ENCODE assay signal across 25 cellular contexts in the genomic region with DNA sequence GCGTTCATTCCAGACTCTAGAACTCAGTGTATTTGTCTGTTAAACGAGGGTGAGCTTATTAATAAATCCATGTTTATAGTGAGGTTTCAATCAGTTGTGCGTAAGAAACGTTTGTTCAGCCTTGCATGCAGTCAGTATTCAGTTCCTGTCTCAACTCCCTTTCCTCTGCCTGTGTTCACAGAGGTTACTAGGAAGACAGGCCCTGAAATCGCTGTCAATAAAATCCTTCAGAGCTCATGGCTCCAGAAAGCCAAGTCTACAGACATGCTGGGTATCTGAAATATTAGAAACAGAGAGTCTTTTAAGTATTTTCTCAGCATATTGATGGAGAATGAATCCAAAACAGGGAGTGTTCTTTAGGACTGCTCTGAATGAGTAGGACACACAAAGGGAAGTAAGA.
DNase-seq lines count a peak whose midpoint lies in the region; ATAC-seq and TF ChIP-seq lines count a peak whose summit lies in the region.
"Had no signal": no experiment of that assay in that cellular context is flagged by ENCODE, and none has a peak within 500 bp of the region (broad histone marks: within the 10 kb centered on the region; RNA-seq: fewer than 3 reads in every experiment).

No MANE protein-coding gene starts in this region.

- no peak overlapping the region for H3K9ac ChIP-seq in BLaER1
- H3K9ac ChIP-seq: KMS-11 had no signal

- peaks cover 62% of the 10 kb centered on the region for H3K4me1 Mint-ChIP-seq in CD4-positive, alpha-beta T cell (ENCODE audit: low read depth)
- peaks cover 38% of the 10 kb centered on the region for H3K4me1 Mint-ChIP-seq in activated B cell treated with CpG ODN at 0.5 μM for 24 hours
- peaks cover 61% of the 10 kb centered on the region for H3K4me1 Mint-ChIP-seq in nephron progenitor cell

- no peak for DNase-seq in CD4-positive, alpha-beta T cell
- DNase-seq in activated B cell treated with CpG ODN at 0.5 μM for 24 hours (no peak), nephron progenitor cell (no peak), WERI-Rb-1 (no peak), SW 1271 (lab: John Stamatoyannopoulos, UW) (no peak), NCI-H510A (lab: John Stamatoyannopoulos, UW) (no peak)
- DNase-seq: activated CD4-positive, alpha-beta T cell treated with anti-CD3 and anti-CD28 coated beads, Interleukin-2, amount 10 ng/mL, durations not matched to agents 7 days and 5 days; CD8-positive, alpha-beta T cell; cerebellar nuclear complex; foreskin fibroblast; GF-D8; mesendoderm; natural killer cell; NCI-H1436; NCI-H2107; pancreas; right lobe of liver; SJCRH30; stimulated activated CD4-positive, alpha-beta T cell treated with anti-CD3 and anti-CD28 coated beads, Interleukin-4, amount 100 ng/mL, for 4 hours; tibial artery had no signal

- peaks cover 6% of the 10 kb centered on the region; the same call in 1 of the 2 replicates for H3K9me3 ChIP-seq in BLaER1
- no peaks in the 10 kb centered on the region for H3K9me3 ChIP-seq in CD4-positive, alpha-beta T cell (ENCODE audit: control insufficient read depth, low read length)
- no peaks in the 10 kb centered on the region for H3K9me3 ChIP-seq in WERI-Rb-1 (ENCODE audit: severe bottlenecking)
- H3K9me3 ChIP-seq: pancreas, right lobe of liver, SJCRH30, tibial artery had no signal

- no peaks in the 10 kb centered on the region for H3K9me3 Mint-ChIP-seq in CD4-positive, alpha-beta T cell
- H3K9me3 Mint-ChIP-seq in activated B cell treated with CpG ODN at 0.5 μM for 24 hours (peaks cover 3% of the 10 kb centered on the region), nephron progenitor cell (no peaks in the 10 kb centered on the region)
- H3K9me3 Mint-ChIP-seq: CD8-positive, alpha-beta T cell; natural killer cell had no signal

- H4K20me1 ChIP-seq in BLaER1: no peaks in the 10 kb centered on the region

- no peaks in the 10 kb centered on the region for H3K36me3 ChIP-seq in BLaER1
- peaks cover 13% of the 10 kb centered on the region for H3K36me3 ChIP-seq in WERI-Rb-1
- H3K36me3 ChIP-seq: pancreas, SJCRH30 had no signal

- ATAC-seq in CD4-positive, alpha-beta T cell (ENCODE audit: poor library complexity): no peak
- ATAC-seq in activated B cell treated with CpG ODN at 0.5 μM for 24 hours (ENCODE audit: low read depth): no peak
- ATAC-seq: activated naive CD4-positive, alpha-beta T cell treated with anti-CD3 and anti-CD28 coated beads, Interleukin-2, amount 50 U/mL, for 72 hours; CD8-positive, alpha-beta T cell; natural killer cell had no signal

- CTCF ChIA-PET in CD4-positive, alpha-beta T cell (lab: Charles Lee): interaction anchor here (1.7 kb wide), 1 partner anchor 17 kb away, joined by 5 read pairs; no protein-coding TSS in a partner anchor
- CTCF ChIA-PET in activated B cell treated with CpG ODN at 0.5 μM for 24 hours (lab: Charles Lee): no interaction called here

- H3K4me2 ChIP-seq in BLaER1: peak overlapping the region; percentile 71
- H3K4me2 ChIP-seq: KMS-11 had no signal

- intact Hi-C loops in CD4-positive, alpha-beta T cell (cut with DNase I, micrococcal nuclease): loop anchor here in 1 of 2 experiments (5.0 kb wide), 1 partner anchor 77 kb away; the partner anchor contains the start of gene KLF7
- intact Hi-C loops in activated B cell treated with CpG ODN at 0.5 μM for 24 hours (cut with micrococcal nuclease): no loop called here

- H3K36me3 Mint-ChIP-seq in CD4-positive, alpha-beta T cell (ENCODE audit: low read depth): peaks cover 34% of the 10 kb centered on the region
- H3K36me3 Mint-ChIP-seq in activated B cell treated with CpG ODN at 0.5 μM for 24 hours (ENCODE audit: low read depth) (peaks cover 44% of the 10 kb centered on the region), nephron progenitor cell (ENCODE audit: low read depth) (peaks cover 32% of the 10 kb centered on the region)
- H3K36me3 Mint-ChIP-seq: natural killer cell had no signal

- POLR2A ChIA-PET in CD4-positive, alpha-beta T cell (lab: Charles Lee): interaction anchor here (1.3 to 3.3 kb wide), 2 partner anchors 75 to 85 kb away, joined by 3 to 25 read pairs; partner anchors contain the start of gene KLF7
- POLR2A ChIA-PET in activated B cell treated with CpG ODN at 0.5 μM for 24 hours (lab: Charles Lee): no interaction called here

- H3K27ac Mint-ChIP-seq in CD4-positive, alpha-beta T cell: peak overlapping the region; percentile 24
- no peak overlapping the region for H3K27ac Mint-ChIP-seq in activated B cell treated with CpG ODN at 0.5 μM for 24 hours
- H3K27ac Mint-ChIP-seq in nephron progenitor cell: peak overlapping the region; percentile 18
- H3K27ac Mint-ChIP-seq: activated CD4-positive, alpha-beta T cell treated with anti-CD3 and anti-CD28 coated beads, Interleukin-2, amount 10 ng/mL, durations not matched to agents 7 days and 5 days; activated naive CD4-positive, alpha-beta T cell treated with anti-CD3 and anti-CD28 coated beads, Interleukin-2, amount 50 U/mL, for 72 hours; CD8-positive, alpha-beta T cell; natural killer cell; stimulated activated naive CD8-positive, alpha-beta T cell treated with anti-CD3 and anti-CD28 coated beads, Interleukin-15, Interleukin-2, amounts not matched to agents 100 ng/mL and 50 ng/mL, for 24 hours; T-helper 1 cell treated with Interleukin-12 subunit alpha and Interleukin-12 subunit beta and Interleukin-4 antibody, amounts not matched to agents 30 μg/mL and 1 μg/mL, for 36 hours had no signal

- H3K27ac ChIP-seq in BLaER1: peak overlapping the region; percentile 7
- H3K27ac ChIP-seq in CD4-positive, alpha-beta T cell (ENCODE audit: low read depth, low read length): no peak overlapping the region
- no peak overlapping the region for H3K27ac ChIP-seq in WERI-Rb-1
- H3K27ac ChIP-seq: KMS-11, pancreas, SJCRH30 had no signal

- H3K4me1 ChIP-seq in BLaER1: peaks cover 35% of the 10 kb centered on the region
- H3K4me1 ChIP-seq: right lobe of liver, SJCRH30 had no signal

- H3K27me3 Mint-ChIP-seq in CD4-positive, alpha-beta T cell: no peaks in the 10 kb centered on the region
- H3K27me3 Mint-ChIP-seq in activated B cell treated with CpG ODN at 0.5 μM for 24 hours (no peaks in the 10 kb centered on the region), nephron progenitor cell (ENCODE audit: low read depth, poor library complexity) (no peaks in the 10 kb centered on the region)
- H3K27me3 Mint-ChIP-seq: activated CD4-positive, alpha-beta T cell treated with anti-CD3 and anti-CD28 coated beads, Interleukin-2, amount 10 ng/mL, durations not matched to agents 7 days and 5 days; stimulated activated naive CD8-positive, alpha-beta T cell treated with anti-CD3 and anti-CD28 coated beads, Interleukin-15, Interleukin-2, amounts not matched to agents 100 ng/mL and 50 ng/mL, for 24 hours had no signal

- H3K27me3 ChIP-seq in BLaER1 (no peaks in the 10 kb centered on the region), WERI-Rb-1 (ENCODE audit: insufficient read depth, low read depth, severe bottlenecking) (no peaks in the 10 kb centered on the region)
- H3K27me3 ChIP-seq in CD4-positive, alpha-beta T cell (ENCODE audit: control insufficient read depth, insufficient read depth, low read length): no peaks in the 10 kb centered on the region
- H3K27me3 ChIP-seq: pancreas, right lobe of liver, SJCRH30, tibial artery had no signal

- TF ChIP-seq CTCF in CD4-positive, alpha-beta T cell (IDR thresholded peaks at IDR 0.05): no peak
- no peak for TF ChIP-seq CTCF in activated B cell treated with CpG ODN at 0.5 μM for 24 hours (IDR thresholded peaks at IDR 0.05)
- TF ChIP-seq CTCF in nephron progenitor cell (IDR thresholded peaks at IDR 0.05): no peak
- TF ChIP-seq CTCF in WERI-Rb-1 (IDR thresholded peaks at IDR 0.05; ENCODE audit: low read depth, low read length): no peak

- H3K4me3 ChIP-seq in BLaER1 (no peak overlapping the region), WERI-Rb-1 (ENCODE audit: low read depth, low read length) (no peak overlapping the region)
- H3K4me3 ChIP-seq: pancreas, right lobe of liver, SJCRH30, tibial artery had no signal

- no peak overlapping the region for H3K4me3 Mint-ChIP-seq in CD4-positive, alpha-beta T cell
- H3K4me3 Mint-ChIP-seq in activated B cell treated with CpG ODN at 0.5 μM for 24 hours (peak overlapping the region; percentile 5), nephron progenitor cell (no peak overlapping the region)
- H3K4me3 Mint-ChIP-seq: activated CD4-positive, alpha-beta T cell treated with anti-CD3 and anti-CD28 coated beads, Interleukin-2, amount 10 ng/mL, durations not matched to agents 7 days and 5 days; CD8-positive, alpha-beta T cell; natural killer cell; stimulated activated naive CD8-positive, alpha-beta T cell treated with anti-CD3 and anti-CD28 coated beads, Interleukin-15, Interleukin-2, amounts not matched to agents 100 ng/mL and 50 ng/mL, for 24 hours; T-helper 1 cell treated with Interleukin-12 subunit alpha and Interleukin-12 subunit beta and Interleukin-4 antibody, amounts not matched to agents 30 μg/mL and 1 μg/mL, for 36 hours had no signal
